ENCODE assay signal across 8 cellular contexts in genomic region chr1:113928129-113928949, GRCh38. TPM values are rescaled to one million over a fixed set of nuclear protein-coding genes. Genes with fewer than 3 reads are reported as not detected.
DNase-seq lines count a peak whose midpoint lies in the region; ATAC-seq and TF ChIP-seq lines count a peak whose summit lies in the region.

No MANE protein-coding gene starts in this region.

- DNase-seq in DND-41 (no peak), HCT116 (ENCODE audit: low read depth, low spot score) (no peak), esophagus muscularis mucosa (ENCODE audit: extremely low spot score) (no peak), NCI-H2029 treated with DMSO at 0.1 percent for 48 hours (lab: John Stamatoyannopoulos, UW) (no peak), DMS153 (lab: John Stamatoyannopoulos, UW) (no peak), NCI-H2227 treated with DMSO at 0.1 percent for 48 hours (lab: John Stamatoyannopoulos, UW) (no peak)

- H3K4me3 ChIP-seq in DND-41 (ENCODE audit: low read depth in 1 of 2, low read length in 2 of 2): peak overlapping the region; percentile 51 to 72; a peak in 3 of 4 replicates
- peak overlapping the region; percentile 74 to 84 for H3K4me3 ChIP-seq in HCT116 (replicated peaks in 1 of 2; ENCODE audit: low read depth in 1 of 2, low read length in 2 of 2)
- peak overlapping the region; percentile 74 to 97 (median 84) for H3K4me3 ChIP-seq in esophagus muscularis mucosa
- H3K4me3 ChIP-seq in neuron (ENCODE audit: low read length): peak overlapping the region; percentile 78

- TF ChIP-seq POLR2A in HCT116 (IDR thresholded peaks at IDR 0.05; ENCODE audit: borderline replicate concordance, extremely low read depth, insufficient read depth, insufficient read length) (no peak), esophagus muscularis mucosa (IDR thresholded peaks at IDR 0.05; ENCODE audit: low read depth) (no peak)

- CTCF ChIA-PET in HCT116 (lab: Charles Lee): interaction anchor here (2.1 kb wide), 1 partner anchor 22 kb away, joined by 5 read pairs; the partner anchor contains the start of gene DCLRE1B

- H3K79me2 ChIP-seq in DND-41 (ENCODE audit: insufficient read depth, low read length) (peaks cover 48% of the 10 kb centered on the region), HCT116 (ENCODE audit: insufficient read depth, low read length) (peaks cover 34% of the 10 kb centered on the region)

- BruUV-seq in HCT116 (replicated peaks; lab: Mats Ljungman, UMichigan): no TSS peak

- H3K27me3 ChIP-seq in DND-41 (ENCODE audit: insufficient read depth, low read length, poor library complexity) (no peaks in the 10 kb centered on the region), HCT116 (ENCODE audit: insufficient read depth, low read length) (no peaks in the 10 kb centered on the region), esophagus muscularis mucosa (no peaks in the 10 kb centered on the region), neuron (ENCODE audit: insufficient read depth, low read length) (peaks cover under 1% of the 10 kb centered on the region)

- H2AFZ ChIP-seq in DND-41 (ENCODE audit: low read depth, low read length): peak overlapping the region; percentile 86
- H2AFZ ChIP-seq in HCT116 (ENCODE audit: low read depth, low read length, poor library complexity, severe bottlenecking): peak overlapping the region; percentile 53
- peak overlapping the region; percentile 70 for H2AFZ ChIP-seq in neuron (ENCODE audit: low read depth, low read length)

- ATAC-seq in DND-41 (ENCODE audit: insufficient read depth, low read depth) (no peak), HCT116 (no peak), SK-N-SH treated with all-trans-retinoic acid at 6 μM for 48 hours (peak; percentile 12; the same call in 1 of the 3 replicates)

- H3K27ac ChIP-seq in DND-41 (ENCODE audit: low read length) (peak overlapping the region; percentile 92), HCT116 (ENCODE audit: low read depth, low read length) (no peak overlapping the region), esophagus muscularis mucosa (replicated peaks in 1 of 4) (peak overlapping the region; percentile 90 to 98 (median 94))

- H3K9me2 ChIP-seq in HCT116 (ENCODE audit: insufficient read depth): no peaks in the 10 kb centered on the region

- H3K36me3 ChIP-seq in DND-41 (ENCODE audit: insufficient read depth, low read length): peaks cover 6% of the 10 kb centered on the region; the same call in 1 of the 2 replicates
- H3K36me3 ChIP-seq in HCT116 (ENCODE audit: control insufficient read depth in 1 of 2, insufficient read depth in 2 of 2, low read length in 2 of 2): no peaks in the 10 kb centered on the region
- H3K36me3 ChIP-seq in esophagus muscularis mucosa: no peaks in the 10 kb centered on the region
- no peaks in the 10 kb centered on the region for H3K36me3 ChIP-seq in neuron (ENCODE audit: insufficient read depth, low read length)

- peaks cover 15% of the 10 kb centered on the region for H4K20me1 ChIP-seq in DND-41 (ENCODE audit: insufficient read depth, low read length)
- H4K20me1 ChIP-seq in HCT116 (ENCODE audit: insufficient read depth): no peaks in the 10 kb centered on the region

- POLR2A ChIA-PET in HCT116 (lab: Charles Lee): interaction anchor here (1.0 to 3.5 kb wide), 3 partner anchors 8 to 23 kb away, joined by 5 to 24 read pairs (median 5); partner anchors contain the start of genes AP4B1 and DCLRE1B

- no peak for TF ChIP-seq RAD21 in HCT116 (IDR thresholded peaks at IDR 0.05; ENCODE audit: low read depth)

- no peak for TF ChIP-seq EP300 in esophagus muscularis mucosa (IDR thresholded peaks at IDR 0.05)

- H3K4me1 ChIP-seq in DND-41 (ENCODE audit: insufficient read depth, low read length) (peaks cover 41% of the 10 kb centered on the region), HCT116 (ENCODE audit: control insufficient read depth in 1 of 2, insufficient read depth in 2 of 2, low read length in 2 of 2) (peaks cover 13 to 29% of the 10 kb centered on the region in 2 experiments; a peak in 3 of 4 replicates), esophagus muscularis mucosa (peaks cover 33 to 47% (median 43%) of the 10 kb centered on the region in 4 donors), neuron (ENCODE audit: insufficient read depth, low read length) (peaks cover 30% of the 10 kb centered on the region)

- 18% methylated on average over 7 of the region's 7 CpGs for WGBS in esophagus muscularis mucosa

- intact Hi-C loops in HCT116 (cut with micrococcal nuclease): no loop called here
- intact Hi-C loops in esophagus muscularis mucosa (cut with DNase I): no loop called here

- H3K9ac ChIP-seq in DND-41 (ENCODE audit: low read depth, low read length) (peak overlapping the region; percentile 66), HCT116 (ENCODE audit: low read length) (peak overlapping the region; percentile 64)

- H3K9me3 ChIP-seq in DND-41 (ENCODE audit: insufficient read depth, low read length, severe bottlenecking) (no peaks in the 10 kb centered on the region), HCT116 (ENCODE audit: control insufficient read depth in 1 of 2, insufficient read depth in 1 of 2, low read depth in 1 of 2, low read length in 2 of 2) (no peaks in the 10 kb centered on the region), esophagus muscularis mucosa (no peaks in the 10 kb centered on the region), neuron (ENCODE audit: low read length) (no peaks in the 10 kb centered on the region)

- no peak for TF ChIP-seq CTCF in DND-41 (IDR thresholded peaks at IDR 0.05; ENCODE audit: borderline replicate concordance, extremely low read depth, low read length, poor library complexity, severe bottlenecking)
- no peak for TF ChIP-seq CTCF in HCT116 (IDR thresholded peaks at IDR 0.05 in 2 of 3, conservative IDR thresholded peaks at IDR 0.05 in 1 of 3; ENCODE audit: borderline replicate concordance in 1 of 3, insufficient read depth in 1 of 3, low read depth in 2 of 3, low read length in 2 of 3)
- TF ChIP-seq CTCF in esophagus muscularis mucosa (IDR thresholded peaks at IDR 0.05): no peak

- H3K4me2 ChIP-seq in DND-41 (ENCODE audit: insufficient read depth, low read length) (peak overlapping the region; percentile 85), HCT116 (ENCODE audit: low read length) (peak overlapping the region; percentile 92)

- RAD21 ChIA-PET in HCT116 (lab: Charles Lee; ENCODE audit: low non-redundant PET in 1 of 2, low total read pairs in 2 of 2, uncharacterized antibody in 2 of 2, unreplicated experiment in 2 of 2): interaction anchor here in 1 of 2 experiments (1.5 kb wide), 1 partner anchor 23 kb away, joined by 3 read pairs; the partner anchor contains the start of gene DCLRE1B

TF ChIP-seq in HCT116, 20 proteins besides CTCF, POLR2A, EP300 and RAD21:
- TF ChIP-seq, protein P1, sequence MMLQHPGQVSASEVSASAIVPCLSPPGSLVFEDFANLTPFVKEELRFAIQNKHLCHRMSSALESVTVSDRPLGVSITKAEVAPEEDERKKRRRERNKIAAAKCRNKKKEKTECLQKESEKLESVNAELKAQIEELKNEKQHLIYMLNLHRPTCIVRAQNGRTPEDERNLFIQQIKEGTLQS (IDR thresholded peaks at IDR 0.05): no peak
- TF ChIP-seq EGR1 (IDR thresholded peaks at IDR 0.05; ENCODE audit: low read depth) (no peak), CBX3 (IDR thresholded peaks at IDR 0.05; ENCODE audit: low read depth) (no peak), JUND (IDR thresholded peaks at IDR 0.05) (no peak), POLR2AphosphoS5 (IDR thresholded peaks at IDR 0.05; ENCODE audit: low read depth, low read length) (no peak), YY1 (IDR thresholded peaks at IDR 0.05; ENCODE audit: extremely low read depth, insufficient replicate concordance, low read depth, low read length) (no peak)

TF ChIP-seq in SK-N-SH treated with all-trans-retinoic acid at 6 μM for 48 hours, 23 proteins besides CTCF, POLR2A, EP300 and RAD21:
- TF ChIP-seq ZFP30 (CRISPR knock-in tag; IDR thresholded peaks at IDR 0.05) (no peak), ZNF70 (CRISPR knock-in tag; IDR thresholded peaks at IDR 0.05) (no peak), GLIS3 (CRISPR knock-in tag; IDR thresholded peaks at IDR 0.05) (no peak)

RNA-seq across cellular contexts. Expression of gene HIPK1, which starts 0.8 kb away (rescaled TPM):
- total RNA-seq in HCT116 (2021; ENCODE audit: unreplicated experiment) (40.1 TPM), esophagus muscularis mucosa (10 to 100 TPM; 60.6 to 89.9 (median 76.5) TPM)
- 16.8 and 19.0 TPM in 2 replicates for polyA plus RNA-seq in HCT116 (2012)

RNA-seq across cellular contexts. Expression of gene DCLRE1B, which starts 23.2 kb away (rescaled TPM):
- total RNA-seq in HCT116 (2021; ENCODE audit: unreplicated experiment) (13.4 TPM), esophagus muscularis mucosa (1 to 10 TPM; 4.2 to 8.8 (median 5.5) TPM)
- polyA plus RNA-seq in HCT116 (2012): 5.6 and 8.4 TPM in 2 replicates

RNA-seq across cellular contexts. Expression of gene AP4B1, which starts 23.7 kb away (rescaled TPM):
- 11.1 TPM for total RNA-seq in HCT116 (2021; ENCODE audit: unreplicated experiment)
- 7.6 and 9.0 TPM in 2 replicates for polyA plus RNA-seq in HCT116 (2012)
- total RNA-seq in esophagus muscularis mucosa: 10 to 100 TPM in 1 of 4 donors, 1 to 10 TPM in 3; 5.9 to 13.7 (median 6.0) TPM

RNA-seq across cellular contexts. Expression of gene BCL2L15, which starts 41.0 kb away (rescaled TPM):
- total RNA-seq in HCT116 (2021; ENCODE audit: unreplicated experiment): 0.54 TPM
- 0.26 and 1.5 TPM in 2 replicates for polyA plus RNA-seq in HCT116 (2012)
- 1 to 10 TPM in 1 of 4 donors, under 1 TPM in 2, not detected in 1; 0.11 to 1.7 (median 0.78) TPM for total RNA-seq in esophagus muscularis mucosa

RNA-seq across cellular contexts. Expression of gene OLFML3, which starts 50.9 kb away (rescaled TPM):
- total RNA-seq in HCT116 (2021; ENCODE audit: unreplicated experiment): 0.25 TPM
- polyA plus RNA-seq in HCT116 (2012): 0.04 and 0.08 TPM in 2 replicates
- total RNA-seq in esophagus muscularis mucosa: 100 to 1,000 TPM in 1 of 4 donors, 10 to 100 TPM in 3; 57.7 to 109 (median 67.4) TPM
